Comparison of ENCODE assay signal across 12 cellular contexts in the genomic region with DNA sequence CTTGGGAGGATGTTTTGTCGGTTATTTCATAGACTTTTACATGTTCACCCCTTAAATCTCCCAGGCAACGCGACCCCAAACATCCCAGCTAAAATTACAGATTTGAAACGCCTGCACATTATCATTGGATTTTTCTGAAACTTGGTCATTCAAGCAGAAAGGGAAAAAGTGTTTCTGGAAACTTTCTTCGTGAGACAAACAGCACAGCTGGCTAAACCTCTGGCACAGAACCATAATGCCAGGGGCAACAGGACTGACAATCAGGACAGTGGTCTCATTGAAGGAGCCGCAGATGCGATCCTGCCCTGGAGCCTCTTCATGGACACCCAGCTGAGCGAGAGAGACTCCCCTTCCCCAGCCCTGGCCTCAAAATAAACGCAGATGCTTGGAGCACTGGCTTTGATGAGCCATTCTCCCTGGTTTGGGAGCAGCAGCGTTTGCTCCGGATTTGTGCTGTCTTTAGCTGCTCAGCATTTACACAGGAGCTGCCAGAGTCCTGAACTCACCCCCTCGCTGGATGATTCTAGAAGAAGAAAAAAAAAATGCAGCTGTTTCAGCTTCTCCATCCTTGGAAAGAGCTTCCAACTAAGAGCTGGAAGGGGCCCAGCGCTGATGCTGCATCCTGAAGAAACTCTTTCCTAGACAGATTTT. TPM values are rescaled to one million over a fixed set of nuclear protein-coding genes. Genes with fewer than 3 reads are reported as not detected.
DNase-seq lines count a peak whose midpoint lies in the region; ATAC-seq, FAIRE-seq and TF ChIP-seq lines count a peak whose summit lies in the region.
"Had no signal": no experiment of that assay in that cellular context is flagged by ENCODE, and none has a peak within 500 bp of the region (broad histone marks: within the 10 kb centered on the region; RNA-seq: fewer than 3 reads in every experiment).

No MANE protein-coding gene starts in this region.

- no peak overlapping the region for H2BK5ac ChIP-seq in trophoblast cell (ENCODE audit: low read depth, low read length, poor library complexity)

- peak overlapping the region; percentile 19 for H2BK120ac ChIP-seq in trophoblast cell (ENCODE audit: insufficient read depth, low read length, poor library complexity)

- H3K18ac ChIP-seq in trophoblast cell (ENCODE audit: low read length): no peak overlapping the region

- H3K4me2 ChIP-seq in A549: peak overlapping the region; percentile 52
- peak overlapping the region; percentile 9 for H3K4me2 ChIP-seq in astrocyte (ENCODE audit: low read length)
- H3K4me2 ChIP-seq in trophoblast cell (ENCODE audit: low read length): no peak overlapping the region
- H3K4me2 ChIP-seq: KMS-11 had no signal

- H4K91ac ChIP-seq in trophoblast cell (ENCODE audit: low read depth, low read length): no peak overlapping the region

- H3K4me1 Mint-ChIP-seq in astrocyte (ENCODE audit: low read depth, unreplicated experiment): peaks cover 23% of the 10 kb centered on the region
- H3K4me1 Mint-ChIP-seq: activated naive CD8-positive, alpha-beta T cell treated with anti-CD3 and anti-CD28 coated beads, Interleukin-2, amount 50 U/mL, for 24 hours had no signal

- TF ChIP-seq EP300 in A549 (IDR thresholded peaks at IDR 0.05): no peak

- no peak overlapping the region for H2BK12ac ChIP-seq in trophoblast cell (ENCODE audit: low read length)

- no peak for TF ChIP-seq RAD21 in A549 (conservative IDR thresholded peaks at IDR 0.05 in 1 of 2, IDR thresholded peaks at IDR 0.05 in 1 of 2)

- no peaks in the 10 kb centered on the region for H4K20me1 ChIP-seq in astrocyte (ENCODE audit: insufficient read depth, low read length)

- H3K79me2 ChIP-seq in astrocyte (ENCODE audit: insufficient read depth, low read length): no peaks in the 10 kb centered on the region
- H3K79me2 ChIP-seq in trophoblast cell (ENCODE audit: control insufficient read depth, insufficient read depth, low read length, poor library complexity): peaks cover 12% of the 10 kb centered on the region

- CTCF ChIA-PET in A549 (lab: Yijun Ruan, JAX): interaction anchor here (1.0 to 6.4 kb wide), 7 partner anchors 11 to 71 kb away, joined by 3 to 31 read pairs (median 3); no protein-coding TSS in a partner anchor

- H3K36me3 Mint-ChIP-seq in astrocyte (ENCODE audit: low read depth, unreplicated experiment): peaks cover 4% of the 10 kb centered on the region

- H3K27ac Mint-ChIP-seq in astrocyte (ENCODE audit: unreplicated experiment): no peak overlapping the region
- H3K27ac Mint-ChIP-seq: activated naive CD8-positive, alpha-beta T cell treated with anti-CD3 and anti-CD28 coated beads, Interleukin-2, amount 50 U/mL, for 24 hours had no signal

- H3K9me3 ChIP-seq in A549 (no peaks in the 10 kb centered on the region), astrocyte (ENCODE audit: insufficient read depth, low read depth, low read length) (no peaks in the 10 kb centered on the region), trophoblast cell (ENCODE audit: insufficient read depth, low read depth, low read length) (no peaks in the 10 kb centered on the region)

- H2AK5ac ChIP-seq in trophoblast cell (ENCODE audit: low read length): no peak overlapping the region

- H3K36me3 ChIP-seq in astrocyte (ENCODE audit: insufficient read depth, low read length) (no peaks in the 10 kb centered on the region), trophoblast cell (ENCODE audit: control insufficient read depth in 1 of 2, insufficient read depth in 2 of 2, low read length in 2 of 2) (peaks cover 0 to 4% of the 10 kb centered on the region in 2 experiments)

- intact Hi-C loops in left ventricle myocardium superior (cut with micrococcal nuclease): no loop called here

- H3K14ac ChIP-seq in trophoblast cell (ENCODE audit: low read length): peak overlapping the region; percentile 60

- DNase-seq in A549 (ENCODE audit: low read depth in 1 of 2, low spot score in 1 of 2) (no peak), astrocyte (ENCODE audit: low read depth) (no peak), left ventricle myocardium superior (peak; percentile 77), trophoblast cell (no peak), GM03348 (ENCODE audit: low spot score) (no peak)
- DNase-seq in stimulated activated CD4-positive, alpha-beta T cell treated with anti-CD3 and anti-CD28 coated beads, Interleukin-4, amount 100 ng/mL, for 4 hours: no peak
- DNase-seq: activated naive CD8-positive, alpha-beta T cell treated with anti-CD3 and anti-CD28 coated beads, Interleukin-2, amount 50 U/mL, for 24 hours; NCI-H774 had no signal

- WGBS in A549 (ENCODE audit: missing lambda C conversion rate): 62% methylated on average over 13 of the region's 13 CpGs
- WGBS in trophoblast cell (ENCODE audit: extremely low coverage, insufficient coverage, insufficient read length): no CpG with 5 or more reads among the region's 13 CpGs

- ATAC-seq in A549 (peak; percentile 41 to 44; a peak in 4 of 6 replicates), left ventricle myocardium superior (peak; percentile 91), GM21381 (IDR thresholded peaks at IDR 0.05; ENCODE audit: unreplicated experiment) (no peak), GM21515 (IDR thresholded peaks at IDR 0.05; ENCODE audit: unreplicated experiment) (no peak)
- ATAC-seq: activated naive CD8-positive, alpha-beta T cell treated with anti-CD3 and anti-CD28 coated beads, Interleukin-2, amount 50 U/mL, for 24 hours had no signal

- H3K4me1 ChIP-seq in A549 (peaks cover 60% of the 10 kb centered on the region), astrocyte (ENCODE audit: insufficient read depth, low read length) (no peaks in the 10 kb centered on the region), trophoblast cell (ENCODE audit: control insufficient read depth in 1 of 2, insufficient read depth in 2 of 2, low read length in 2 of 2) (peaks cover 34 to 35% of the 10 kb centered on the region in 2 experiments)

- peaks cover 4% of the 10 kb centered on the region for H3K27me3 Mint-ChIP-seq in astrocyte (ENCODE audit: low read depth, unreplicated experiment)

- FAIRE-seq in A549 (lab: Jason Lieb, UNC) (no peak), astrocyte (lab: Jason Lieb, UNC) (no peak)

- TF ChIP-seq CTCF in A549 (IDR thresholded peaks at IDR 0.05) (no peak), astrocyte (IDR thresholded peaks at IDR 0.05; ENCODE audit: insufficient read depth, low read depth, low read length) (no peak)

- peaks cover 2% of the 10 kb centered on the region for H3K9me3 Mint-ChIP-seq in astrocyte (ENCODE audit: unreplicated experiment)
- H3K9me3 Mint-ChIP-seq: activated naive CD8-positive, alpha-beta T cell treated with anti-CD3 and anti-CD28 coated beads, Interleukin-2, amount 50 U/mL, for 24 hours had no signal

- H3K27me3 ChIP-seq in astrocyte (ENCODE audit: insufficient read depth, low read length) (no peaks in the 10 kb centered on the region), trophoblast cell (ENCODE audit: insufficient read depth, low read length) (no peaks in the 10 kb centered on the region)

- no peak overlapping the region for H4K8ac ChIP-seq in trophoblast cell (ENCODE audit: low read depth, low read length)

- TF ChIP-seq POLR2A in A549 (IDR thresholded peaks at IDR 0.05; ENCODE audit: low read length): no peak

- no peak overlapping the region for H3K23ac ChIP-seq in trophoblast cell (ENCODE audit: low read length)

- H3K4me3 ChIP-seq in A549: no peak overlapping the region
- H3K4me3 ChIP-seq in astrocyte (ENCODE audit: insufficient read depth, low read depth, low read length): no peak overlapping the region
- H3K4me3 ChIP-seq in trophoblast cell (ENCODE audit: low read depth, low read length): no peak overlapping the region
- H3K4me3 ChIP-seq: lung had no signal

- no peak overlapping the region for H3K4ac ChIP-seq in trophoblast cell (ENCODE audit: low read depth, low read length)

- H3K4me3 Mint-ChIP-seq in astrocyte (ENCODE audit: unreplicated experiment): no peak overlapping the region
- H3K4me3 Mint-ChIP-seq: activated naive CD8-positive, alpha-beta T cell treated with anti-CD3 and anti-CD28 coated beads, Interleukin-2, amount 50 U/mL, for 24 hours had no signal

- POLR2A ChIA-PET in A549 (lab: Yijun Ruan, JAX): interaction anchor here (1.6 kb wide), 1 partner anchor 31 kb away, joined by 6 read pairs; a partner anchor contains a TSS

- H3K79me1 ChIP-seq in trophoblast cell (ENCODE audit: low read length): peaks cover 4% of the 10 kb centered on the region

- H4K12ac ChIP-seq in trophoblast cell (ENCODE audit: low read depth, low read length): no peak overlapping the region

- H2AFZ ChIP-seq in astrocyte (ENCODE audit: low read depth, low read length) (no peak overlapping the region), trophoblast cell (ENCODE audit: insufficient read depth, low read length, poor library complexity) (no peak overlapping the region)

- H3K9ac ChIP-seq in astrocyte (ENCODE audit: low read length): no peak overlapping the region
- no peak overlapping the region for H3K9ac ChIP-seq in trophoblast cell (ENCODE audit: low read length)
- H3K9ac ChIP-seq: KMS-11 had no signal

- H3K27ac ChIP-seq in A549 (peak overlapping the region; percentile 34 to 76; a peak in 4 of 6 replicates), astrocyte (ENCODE audit: low read depth, low read length) (no peak overlapping the region), trophoblast cell (ENCODE audit: low read depth, low read length) (peak overlapping the region; percentile 43)
- H3K27ac ChIP-seq: KMS-11 had no signal

TF ChIP-seq in A549, 52 proteins besides CTCF, POLR2A, EP300 and RAD21 (continues in another document):
- no peak for TF ChIP-seq HOXA7 (CRISPR knock-in tag; IDR thresholded peaks at IDR 0.05)
- no peak for TF ChIP-seq CEBPB (IDR thresholded peaks at IDR 0.05)
- no peak for TF ChIP-seq PHF8 (IDR thresholded peaks at IDR 0.05; ENCODE audit: borderline replicate concordance, low read depth)
- no peak for TF ChIP-seq HDAC2 (IDR thresholded peaks at IDR 0.05)
- TF ChIP-seq SREBF2 (IDR thresholded peaks at IDR 0.05): no peak
- no peak for TF ChIP-seq ZC3H11A (IDR thresholded peaks at IDR 0.05)
- no peak for TF ChIP-seq CHD2 (IDR thresholded peaks at IDR 0.05; ENCODE audit: low read length, partially characterized antibody)
- no peak for TF ChIP-seq FOSL2 (IDR thresholded peaks at IDR 0.05)
- no peak for TF ChIP-seq FOSL2 (CRISPR knock-in tag; IDR thresholded peaks at IDR 0.05)
- no peak for TF ChIP-seq MAFK (IDR thresholded peaks at IDR 0.05; ENCODE audit: partially characterized antibody)
- no peak for TF ChIP-seq FOXS1 (CRISPR knock-in tag; IDR thresholded peaks at IDR 0.05)
- TF ChIP-seq CBX2 (IDR thresholded peaks at IDR 0.05; ENCODE audit: borderline replicate concordance, low read depth): no peak

RNA-seq across cellular contexts. Expression of a gene that starts 30.0 kb away (rescaled TPM):
- 17.6 and 19.6 TPM in 2 replicates for polyA plus RNA-seq in A549 (2011; rRNA removed)
- 23.2 and 26.7 TPM in 2 replicates for polyA plus RNA-seq in A549 (2012; cell fraction: cytosol; rRNA removed)
- polyA plus RNA-seq in A549 (2012; cell fraction: nucleus; rRNA removed): 44.4 and 49.3 TPM in 2 replicates
- polyA plus RNA-seq in A549 (2017; fragmentation: RNase III; extraction: RNeasy Plus Mini Kit Qiagen cat#74134 plus additional on column Dnase treatment): 26.6 to 35.0 TPM (median 27.3 TPM) in 3 replicates
- 27.3 and 28.7 TPM in 2 replicates for polyA minus RNA-seq in A549 (2011; rRNA and poly(A)+ RNA removed)
- total RNA-seq in astrocyte: 26.6 and 28.1 TPM in 2 replicates
- total RNA-seq in left ventricle myocardium superior: 4.5 TPM
- polyA plus RNA-seq in trophoblast cell (2013): 41.9 and 43.1 TPM in 2 replicates

Comparison
In these comparisons a context has a peak if more than half of its experiments do, and no peak if none do; other contexts are left out.
1. ATAC-seq: peak in A549 (2 of 2) and left ventricle myocardium superior (single experiment); none in GM21381 (single experiment) and GM21515 (single experiment).